In the genomic region with DNA sequence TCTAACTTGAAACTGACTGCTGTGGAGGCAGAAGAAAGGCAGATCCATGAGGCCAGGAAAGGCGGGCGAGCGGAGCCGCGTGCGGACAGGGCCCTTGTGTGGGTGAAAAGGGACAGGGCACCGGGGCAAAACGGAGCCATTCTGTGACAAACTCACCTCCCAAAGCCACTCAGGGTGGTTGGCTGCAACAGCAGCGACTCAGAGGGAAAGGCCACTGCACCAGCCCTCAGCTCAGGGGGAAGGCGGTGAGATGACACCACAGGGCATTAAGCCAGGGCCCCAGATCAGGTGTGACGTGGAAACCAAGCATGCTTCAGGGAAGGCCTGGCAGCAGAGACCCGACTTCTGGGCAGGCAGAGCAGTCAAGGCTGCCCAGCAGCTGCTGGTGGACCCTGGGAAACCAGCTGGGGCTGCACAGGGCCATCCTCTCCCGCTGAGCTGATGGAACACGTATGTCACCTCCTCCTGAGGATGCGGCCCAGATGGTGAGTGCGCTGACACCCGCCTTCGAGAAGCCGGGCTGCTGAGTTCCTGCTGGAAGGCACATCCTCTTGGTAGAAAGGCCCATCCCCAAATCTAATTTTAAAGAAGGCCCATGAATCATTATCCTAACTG, we compare ENCODE assay signal across 14 cellular contexts.
DNase-seq lines count a peak whose midpoint lies in the region; ATAC-seq and TF ChIP-seq lines count a peak whose summit lies in the region.
"Had no signal": no experiment of that assay in that cellular context is flagged by ENCODE, and none has a peak within 500 bp of the region (broad histone marks: within the 10 kb centered on the region; RNA-seq: fewer than 3 reads in every experiment).

No MANE protein-coding gene starts in this region.

- POLR2A ChIA-PET in PC-3 (lab: Charles Lee; ENCODE audit: unreplicated experiment) (no interaction called here), SK-N-SH (lab: Yijun Ruan, JAX) (no interaction called here)

- H4K20me1 ChIP-seq in PC-3 (ENCODE audit: low read length) (no peaks in the 10 kb centered on the region), fibroblast of lung (ENCODE audit: control insufficient read depth, extremely low read depth, insufficient read depth, low read length) (no peaks in the 10 kb centered on the region), SK-N-SH (ENCODE audit: insufficient read depth) (no peaks in the 10 kb centered on the region)

- no TSS peak for BruUV-seq in PC-3 (replicated peaks; lab: Mats Ljungman, UMichigan)

- TF ChIP-seq CTCF in PC-3 (conservative IDR thresholded peaks at IDR 0.05; ENCODE audit: low read depth, low read length), result no peak
- no peak for TF ChIP-seq CTCF in fibroblast of lung (conservative IDR thresholded peaks at IDR 0.05 in 1 of 2, IDR thresholded peaks at IDR 0.05 in 1 of 2; ENCODE audit: low read depth in 1 of 2, low read length in 2 of 2)
- TF ChIP-seq CTCF in left lung (IDR thresholded peaks at IDR 0.05), result no peak
- TF ChIP-seq CTCF in SK-N-SH (IDR thresholded peaks at IDR 0.05), result no peak

- H3K4me1 ChIP-seq in PC-3 (ENCODE audit: insufficient read depth, low read length) (peaks cover 53% of the 10 kb centered on the region), fibroblast of lung (ENCODE audit: control insufficient read depth, extremely low read depth, insufficient read depth, low read length) (peaks cover 37% of the 10 kb centered on the region), left lung (peaks cover 5 to 73% of the 10 kb centered on the region in 2 donors), SK-N-SH (ENCODE audit: control insufficient read depth in 1 of 2, insufficient read depth in 2 of 2, low read depth in 1 of 2, low read length in 1 of 2) (peaks cover 26 to 58% of the 10 kb centered on the region in 2 experiments; a peak in 3 of 4 replicates)

- H2AFZ ChIP-seq in PC-3 (ENCODE audit: low read length), result no peak overlapping the region
- no peak overlapping the region for H2AFZ ChIP-seq in fibroblast of lung (ENCODE audit: low read length)
- H2AFZ ChIP-seq in SK-N-SH (ENCODE audit: low read depth), result no peak overlapping the region

- no peak for TF ChIP-seq RAD21 in SK-N-SH (IDR thresholded peaks at IDR 0.05; ENCODE audit: low read length)

- H3K79me2 ChIP-seq in PC-3 (ENCODE audit: low read length) (no peaks in the 10 kb centered on the region), fibroblast of lung (ENCODE audit: control insufficient read depth, insufficient read depth, low read length) (peaks cover 6% of the 10 kb centered on the region), SK-N-SH (ENCODE audit: insufficient read depth) (no peaks in the 10 kb centered on the region)

- H3K9me3 ChIP-seq in PC-3 (ENCODE audit: low read length) (peaks cover 5% of the 10 kb centered on the region; the same call in 1 of the 2 replicates), fibroblast of lung (ENCODE audit: control insufficient read depth, insufficient read depth, low read depth, low read length) (no peaks in the 10 kb centered on the region), left lung (peaks cover 0 to 22% of the 10 kb centered on the region in 2 donors), SK-N-SH (no peaks in the 10 kb centered on the region)

- H3K27ac ChIP-seq in PC-3 (ENCODE audit: low read length) (peak overlapping the region; percentile 94), fibroblast of lung (ENCODE audit: insufficient read depth, low read length) (peak overlapping the region; percentile 89), skin epidermis (peak overlapping the region; percentile 11 to 93 (median 86)), left lung (peak overlapping the region in 1 of 2 donors; percentile 96), SK-N-SH (ENCODE audit: low read depth in 2 of 2, low read length in 1 of 2) (peak overlapping the region in 1 of 2 experiments; percentile 40; a peak in 2 of 4 replicates)

- H3K4me3 Mint-ChIP-seq in activated CD8-positive, alpha-beta memory T cell treated with anti-CD3 and anti-CD28 coated beads, Interleukin-2, amount 10 ng/mL, durations not matched to agents 7 days and 5 days, result no peak overlapping the region
- H3K4me3 Mint-ChIP-seq: effector memory CD8-positive, alpha-beta T cell had no signal

- no peak for DNase-seq in activated CD8-positive, alpha-beta memory T cell treated with anti-CD3 and anti-CD28 coated beads, Interleukin-2, amount 10 ng/mL, durations not matched to agents 7 days and 5 days
- DNase-seq in activated CD8-positive, alpha-beta memory T cell treated with anti-CD3 and anti-CD28 coated beads, Interleukin-2, amount 50 U/mL, for 48 hours, result no peak
- DNase-seq in PC-3 (peak; percentile 39), fibroblast of lung (ENCODE audit: low read depth in 2 of 2) (peak in 1 of 2 donors; percentile 68), ureter (ENCODE audit: low spot score) (no peak), left lung (no peak), SK-N-SH (no peak)
- DNase-seq: activated CD4-positive, CD25-positive, alpha-beta regulatory T cell; effector memory CD8-positive, alpha-beta T cell; HCEC 1CT; Karpas-422; NCI-H2171; stimulated activated naive CD4-positive, alpha-beta T cell had no signal

- H3K27me3 ChIP-seq in PC-3 (ENCODE audit: low read length) (no peaks in the 10 kb centered on the region), fibroblast of lung (ENCODE audit: control insufficient read depth, insufficient read depth, low read length) (no peaks in the 10 kb centered on the region), left lung (no peaks in the 10 kb centered on the region), SK-N-SH (ENCODE audit: insufficient read depth) (no peaks in the 10 kb centered on the region)

- H3K4me2 ChIP-seq in PC-3 (ENCODE audit: low read length) (0 out of 2 replicates have a peak overlapping the region, but pooled peaks have one; percentile 84), fibroblast of lung (ENCODE audit: extremely low read depth, insufficient read depth, low read length) (no peak overlapping the region), SK-N-SH (no peak overlapping the region)

- no peak for ATAC-seq in activated CD8-positive, alpha-beta memory T cell treated with anti-CD3 and anti-CD28 coated beads, Interleukin-2, amount 10 ng/mL, durations not matched to agents 7 days and 5 days
- ATAC-seq in PC-3 (no peak), left lung (no peak)
- ATAC-seq: effector memory CD8-positive, alpha-beta T cell had no signal

- H3K9me3 Mint-ChIP-seq in activated CD8-positive, alpha-beta memory T cell treated with anti-CD3 and anti-CD28 coated beads, Interleukin-2, amount 10 ng/mL, durations not matched to agents 7 days and 5 days (ENCODE audit: low read depth), result peaks cover 15% of the 10 kb centered on the region

- H3K27me3 Mint-ChIP-seq in activated CD8-positive, alpha-beta memory T cell treated with anti-CD3 and anti-CD28 coated beads, Interleukin-2, amount 10 ng/mL, durations not matched to agents 7 days and 5 days, result no peaks in the 10 kb centered on the region
- H3K27me3 Mint-ChIP-seq: effector memory CD8-positive, alpha-beta T cell had no signal

- no peak for TF ChIP-seq EP300 in SK-N-SH (IDR thresholded peaks at IDR 0.05; ENCODE audit: borderline replicate concordance in 1 of 2, low read depth in 1 of 2, low read length in 1 of 2)

- H3K9ac ChIP-seq in PC-3 (ENCODE audit: low read length) (no peak overlapping the region; the same call in 1 of the 2 replicates), fibroblast of lung (ENCODE audit: insufficient read depth, low read length) (no peak overlapping the region), SK-N-SH (no peak overlapping the region)

- H3K36me3 Mint-ChIP-seq in activated CD8-positive, alpha-beta memory T cell treated with anti-CD3 and anti-CD28 coated beads, Interleukin-2, amount 10 ng/mL, durations not matched to agents 7 days and 5 days, result peaks cover 35% of the 10 kb centered on the region

- H3F3A ChIP-seq in PC-3 (ENCODE audit: low read length, unreplicated experiment) (peaks cover 6% of the 10 kb centered on the region), SK-N-SH (replicated peaks; ENCODE audit: insufficient read depth) (no peaks in the 10 kb centered on the region)

- H3K36me3 ChIP-seq in PC-3 (ENCODE audit: low read depth, low read length) (peaks cover 2% of the 10 kb centered on the region; the same call in 1 of the 2 replicates), fibroblast of lung (ENCODE audit: control insufficient read depth, insufficient read depth, low read length) (peaks cover 4% of the 10 kb centered on the region), left lung (peaks cover 0 to 3% of the 10 kb centered on the region in 2 donors), SK-N-SH (replicated peaks in 1 of 2; ENCODE audit: control insufficient read depth in 1 of 2, insufficient read depth in 2 of 2, low read length in 1 of 2) (no peaks in the 10 kb centered on the region)

- no peaks in the 10 kb centered on the region for H3K9me2 ChIP-seq in PC-3 (replicated peaks; ENCODE audit: low read length)
- H3K9me2 ChIP-seq in SK-N-SH, result no peaks in the 10 kb centered on the region

- intact Hi-C loops in PC-3 (cut with micrococcal nuclease), result no loop called here
- intact Hi-C loops in left lung (cut with DNase I), result no loop called here

- H3K4me1 Mint-ChIP-seq in activated CD8-positive, alpha-beta memory T cell treated with anti-CD3 and anti-CD28 coated beads, Interleukin-2, amount 10 ng/mL, durations not matched to agents 7 days and 5 days, result peaks cover 42% of the 10 kb centered on the region

- 88% methylated on average over 19 of the region's 19 CpGs for WGBS in SK-N-SH (ENCODE audit: low lambda C conversion rate)

- peak overlapping the region; percentile 90 for H3K27ac Mint-ChIP-seq in activated CD8-positive, alpha-beta memory T cell treated with anti-CD3 and anti-CD28 coated beads, Interleukin-2, amount 10 ng/mL, durations not matched to agents 7 days and 5 days
- H3K27ac Mint-ChIP-seq: effector memory CD8-positive, alpha-beta T cell had no signal

- CTCF ChIA-PET in activated CD8-positive, alpha-beta memory T cell treated with anti-CD3 and anti-CD28 coated beads, Interleukin-2, amount 10 ng/mL, durations not matched to agents 7 days and 5 days (lab: Charles Lee), result interaction anchor here (1.7 kb wide), 1 partner anchor 14 kb away, joined by 3 read pairs; no protein-coding TSS in a partner anchor
- CTCF ChIA-PET in PC-3 (lab: Charles Lee) (no interaction called here), SK-N-SH (lab: Yijun Ruan, JAX) (no interaction called here)

- H3K4me3 ChIP-seq in PC-3 (ENCODE audit: low read length) (no peak overlapping the region), fibroblast of lung (replicated peaks in 1 of 4; ENCODE audit: control extremely low read depth in 1 of 4, insufficient read depth in 1 of 4, low read depth in 3 of 4, low read length in 4 of 4) (no peak overlapping the region), skin epidermis (no peak overlapping the region), left lung (no peak overlapping the region), SK-N-SH (ENCODE audit: low read depth in 2 of 2, low read length in 1 of 2) (no peak overlapping the region)

TF ChIP-seq in SK-N-SH, 30 proteins besides CTCF, POLR2A, EP300 and RAD21 (continues in another document):
- TF ChIP-seq NRF1 (IDR thresholded peaks at IDR 0.05; ENCODE audit: low read depth, low read length) (no peak), ELF1 (IDR thresholded peaks at IDR 0.05) (no peak), TAF1 (IDR thresholded peaks at IDR 0.05; ENCODE audit: borderline replicate concordance, low read depth, low read length) (no peak)
